8 cellular contexts compared by ENCODE assay signal in genomic region chr22:50186181-50186731, GRCh38. TPM values are rescaled to one million over a fixed set of nuclear protein-coding genes. Genes with fewer than 3 reads are reported as not detected.
A peak's percentile ranks its signal among the peaks of the same experiment; 100 is the strongest.
DNase-seq lines count a peak whose midpoint lies in the region; FAIRE-seq and TF ChIP-seq lines count a peak whose summit lies in the region.

No MANE protein-coding gene starts in this region.

- H3K27ac ChIP-seq in A673 (ENCODE audit: low read depth, low read length, poor library complexity, severe bottlenecking) (peak overlapping the region; percentile 83), mucosa of rectum (ENCODE audit: low read depth in 2 of 2, low read length in 2 of 2) (peak overlapping the region; percentile 52 to 68)

- H3K36me3 ChIP-seq in A673 (ENCODE audit: insufficient read depth, low read length, poor library complexity, severe bottlenecking) (peaks cover 1% of the 10 kb centered on the region), mucosa of rectum (ENCODE audit: control insufficient read depth in 2 of 2, insufficient read depth in 2 of 2, low read length in 2 of 2) (no peaks in the 10 kb centered on the region)

- CTCF ChIA-PET in A673 (lab: Charles Lee) = no interaction called here

- DNase-seq in A673 (ENCODE audit: low spot score) (no peak), choroid plexus epithelial cell (ENCODE audit: low read depth) (no peak), GM12891 (ENCODE audit: insufficient read length, low spot score) (no peak), HUDEP-2 (lab: John Stamatoyannopoulos, UW; ENCODE audit: unreplicated experiment in 76 of 76) (no peak), hepatic stellate cell (ENCODE audit: low spot score) (no peak), Ammon's horn (ENCODE audit: low spot score) (no peak)
- DNase-seq in Jurkat, Clone E6-1 (ENCODE audit: low read depth, low spot score) = no peak

- TF ChIP-seq CTCF in A673 (conservative IDR thresholded peaks at IDR 0.05; ENCODE audit: low read depth, low read length) = no peak
- no peak for TF ChIP-seq CTCF in choroid plexus epithelial cell (conservative IDR thresholded peaks at IDR 0.05; ENCODE audit: low read depth, low read length)

- H3K27me3 ChIP-seq in A673 (replicated peaks; ENCODE audit: insufficient read depth, low read depth, low read length, poor library complexity) (no peaks in the 10 kb centered on the region), mucosa of rectum (ENCODE audit: control insufficient read depth in 2 of 2, insufficient read depth in 2 of 2, low read length in 2 of 2) (no peaks in the 10 kb centered on the region)

- TF ChIP-seq POLR2A in GM12891 (IDR thresholded peaks at IDR 0.05; ENCODE audit: low read depth, low read length) = no peak

- peak overlapping the region; percentile 63 to 72 for H3K9ac ChIP-seq in mucosa of rectum (ENCODE audit: low read depth in 1 of 2, low read length in 2 of 2)

- no TSS peak for BruUV-seq in A673 (replicated peaks; lab: Mats Ljungman, UMichigan)

- no peak for FAIRE-seq in GM12891 (lab: Jason Lieb, UNC)

- POLR2A ChIA-PET in A673 (lab: Charles Lee; ENCODE audit: low non-redundant PET) = no interaction called here

- intact Hi-C loops in A673 (cut with micrococcal nuclease; ENCODE audit: unreplicated experiment) = no loop called here

- no peaks in the 10 kb centered on the region for H3K4me1 ChIP-seq in A673 (ENCODE audit: insufficient read depth, low read length, poor library complexity, severe bottlenecking)
- H3K4me1 ChIP-seq in mucosa of rectum (ENCODE audit: control insufficient read depth in 2 of 2, insufficient read depth in 2 of 2, low read length in 2 of 2) = peaks cover 37 to 52% of the 10 kb centered on the region in 2 donors

- H3K4me3 ChIP-seq in A673 (ENCODE audit: low read depth, low read length, poor library complexity, severe bottlenecking) (peak overlapping the region; percentile 84), choroid plexus epithelial cell (ENCODE audit: low read depth, low read length) (peak overlapping the region; percentile 69), mucosa of rectum (ENCODE audit: low read length in 2 of 2) (peak overlapping the region; percentile 62 to 70)
- peak overlapping the region; percentile 75 for H3K4me3 ChIP-seq in Jurkat, Clone E6-1 (ENCODE audit: low read length)

- H3K9me3 ChIP-seq in A673 (ENCODE audit: low read depth, low read length, poor library complexity, severe bottlenecking) (no peaks in the 10 kb centered on the region), mucosa of rectum (ENCODE audit: control insufficient read depth in 2 of 2, low read length in 2 of 2) (no peaks in the 10 kb centered on the region)

TF ChIP-seq in GM12891, 5 proteins besides CTCF, POLR2A, EP300 and RAD21:
- TF ChIP-seq POU2F2 (IDR thresholded peaks at IDR 0.05; ENCODE audit: low read depth, low read length) (no peak), POLR2AphosphoS5 (IDR thresholded peaks at IDR 0.05; ENCODE audit: low read depth, low read length) (no peak), PAX5 (IDR thresholded peaks at IDR 0.05; ENCODE audit: insufficient read depth, low read length, severe bottlenecking) (no peak), TAF1 (IDR thresholded peaks at IDR 0.05; ENCODE audit: low read depth, low read length) (no peak), SPI1 (IDR thresholded peaks at IDR 0.05; ENCODE audit: low read depth, low read length) (no peak)
TF ChIP-seq in GM12891: peak in this region for 0.

RNA-seq across cellular contexts. Expression of gene TRABD, which starts 0.5 kb away (rescaled TPM):
- 63.9 and 68.2 TPM in 2 replicates for total RNA-seq in A673 (2021)
- 91.9 TPM for polyA plus RNA-seq in Jurkat, Clone E6-1 (2012; ENCODE audit: insufficient read depth, insufficient read length)
- 53.0 TPM for polyA plus RNA-seq in GM12891 (2012; ENCODE audit: low read depth, missing spikeins)

RNA-seq across cellular contexts. Expression of gene SELENOO, which starts 14.6 kb away (rescaled TPM):
- 39.2 and 41.3 TPM in 2 replicates for total RNA-seq in A673 (2021)
- polyA plus RNA-seq in Jurkat, Clone E6-1 (2012; ENCODE audit: insufficient read depth, insufficient read length) = 26.0 TPM
- polyA plus RNA-seq in GM12891 (2012; ENCODE audit: low read depth, missing spikeins) = 10.4 TPM

RNA-seq across cellular contexts. Expression of gene PANX2, which starts 15.7 kb away (rescaled TPM):
- 7.6 and 9.1 TPM in 2 replicates for total RNA-seq in A673 (2021)
- polyA plus RNA-seq in Jurkat, Clone E6-1 (2012; ENCODE audit: insufficient read depth, insufficient read length) = 1.0 TPM
- 0.67 TPM for polyA plus RNA-seq in GM12891 (2012; ENCODE audit: low read depth, missing spikeins)

RNA-seq across cellular contexts. Expression of gene TUBGCP6, which starts 58.6 kb away (rescaled TPM):
- 31.0 and 33.1 TPM in 2 replicates for total RNA-seq in A673 (2021)
- polyA plus RNA-seq in Jurkat, Clone E6-1 (2012; ENCODE audit: insufficient read depth, insufficient read length) = 44.0 TPM
- polyA plus RNA-seq in GM12891 (2012; ENCODE audit: low read depth, missing spikeins) = 25.2 TPM
